8 cellular contexts compared by ENCODE assay signal in the genomic region with DNA sequence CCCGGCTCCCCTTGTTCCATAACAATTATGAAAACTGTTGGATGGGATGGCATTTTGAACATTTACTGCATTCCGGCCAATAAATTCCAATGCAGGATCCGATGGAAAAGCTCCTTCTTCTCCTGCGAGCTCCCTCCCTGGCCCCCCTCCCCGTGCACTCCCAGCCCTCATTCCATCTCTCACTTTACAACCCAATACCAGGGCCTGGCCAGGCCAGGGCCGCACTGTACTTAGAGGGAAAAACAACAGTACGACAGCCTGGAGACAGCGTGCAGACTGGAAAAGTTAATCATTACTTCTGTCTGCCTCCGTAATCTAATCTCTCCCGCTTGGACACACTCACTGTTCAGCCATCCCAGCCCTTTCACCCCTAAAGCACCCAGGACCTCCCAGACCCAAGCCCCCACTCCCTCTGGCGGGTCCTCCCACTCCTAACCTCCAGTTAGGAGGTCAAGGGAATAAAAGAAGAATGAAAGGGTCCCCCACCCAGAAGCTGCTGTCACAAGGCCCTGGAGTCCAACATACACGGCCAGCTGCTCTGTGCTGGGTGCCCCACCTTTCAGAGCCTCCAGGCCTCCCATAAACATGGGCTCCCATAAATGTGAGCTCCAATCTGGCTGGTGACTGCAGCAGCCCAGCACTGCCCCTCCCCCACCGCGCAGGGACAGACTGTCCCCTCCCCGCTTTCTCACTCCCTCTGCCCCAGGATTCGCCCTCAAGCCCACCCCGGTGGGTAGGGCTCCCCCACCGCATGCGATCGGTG. TPM values are rescaled to one million over a fixed set of nuclear protein-coding genes. Genes with fewer than 3 reads are reported as not detected.
DNase-seq lines count a peak whose midpoint lies in the region; ATAC-seq and FAIRE-seq lines count a peak whose summit lies in the region.

No MANE protein-coding gene starts in this region.

- no peak for FAIRE-seq in urothelium cell line (lab: Jason Lieb, UNC)

- no peak for ATAC-seq in GM21515 (IDR thresholded peaks at IDR 0.05; ENCODE audit: unreplicated experiment)
- no peak for ATAC-seq in GM21360 (IDR thresholded peaks at IDR 0.05; ENCODE audit: unreplicated experiment)

- DNase-seq in AG08396 (ENCODE audit: low spot score) (peak; percentile 77), LoVo (ENCODE audit: low spot score) (peak; percentile 79), dedifferentiated amniotic fluid mesenchymal stem cell (ENCODE audit: extremely low spot score) (peak; percentile 77), myocyte (ENCODE audit: low read depth) (peak; percentile 57), urothelium cell line (ENCODE audit: low spot score) (no peak), C1 segment of cervical spinal cord (lab: John Stamatoyannopoulos, UW) (no peak)

RNA-seq across cellular contexts. Expression of a gene that starts 20.6 kb away (rescaled TPM):
- 2.7 and 3.0 TPM in 2 replicates for total RNA-seq in myocyte
- polyA plus RNA-seq in myocyte (2012): 24.2 TPM

Comparison
In these comparisons a context has a peak if more than half of its experiments do, and no peak if none do; other contexts are left out.
1. DNase-seq: peak in AG08396 (single experiment), LoVo (single experiment), dedifferentiated amniotic fluid mesenchymal stem cell (single experiment) and myocyte (single experiment); none in urothelium cell line (single experiment) and C1 segment of cervical spinal cord (0 of 14).